Comparison of ENCODE assay signal across 8 cellular contexts in the genomic region with DNA sequence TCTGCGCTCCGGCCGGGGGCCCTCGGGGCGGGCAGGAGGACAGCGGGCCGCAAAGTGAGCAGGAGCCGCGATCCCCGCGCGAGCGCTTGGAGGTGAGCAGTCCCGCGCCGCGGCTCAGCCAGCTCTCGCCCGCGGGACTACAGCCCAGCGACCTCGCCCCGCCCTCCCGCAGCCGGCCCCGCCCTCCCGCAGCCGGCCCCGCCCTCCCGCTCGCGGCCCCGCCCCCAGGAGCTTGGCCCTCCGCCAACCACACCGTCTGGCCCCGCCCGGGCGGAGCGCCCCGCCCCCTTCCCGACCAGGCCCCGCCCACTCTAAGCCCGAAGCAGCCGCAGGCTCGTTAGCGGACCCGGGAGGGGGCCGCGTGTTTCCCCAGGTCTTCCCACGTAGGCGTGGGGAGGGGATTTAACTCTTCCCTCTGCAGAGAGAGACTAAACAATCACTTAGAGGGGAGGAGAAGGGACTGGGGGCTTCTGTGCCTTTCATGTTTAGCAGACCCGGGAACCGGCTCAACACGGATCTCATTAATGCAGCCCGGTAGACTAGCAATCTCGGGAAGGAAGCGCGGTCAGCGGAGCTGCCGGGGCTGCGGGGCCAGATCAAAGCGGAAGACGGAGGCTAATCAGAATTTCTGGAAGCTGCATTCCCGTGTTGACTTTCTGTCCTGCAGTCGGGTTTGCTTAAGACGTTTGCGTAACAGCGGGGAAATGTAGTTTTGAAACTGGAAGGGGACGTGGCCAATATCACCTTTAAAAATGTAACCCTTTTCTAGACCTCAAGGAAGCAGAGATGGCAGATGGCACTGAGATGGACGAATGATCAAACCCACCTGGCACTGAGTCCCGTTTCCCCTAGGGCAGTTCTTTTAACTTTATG. TPM values are rescaled to one million over a fixed set of nuclear protein-coding genes. Genes with fewer than 3 reads are reported as not detected.
DNase-seq lines count a peak whose midpoint lies in the region; ATAC-seq and TF ChIP-seq lines count a peak whose summit lies in the region.

A gene (minus strand): TSS at position 139 of the 873 bp plus-strand sequence. CDS start 480 bp downstream, outside the sequence.

- no peaks in the 10 kb centered on the region for H3K27me3 ChIP-seq in ascending aorta

- H3K36me3 ChIP-seq in ascending aorta, result no peaks in the 10 kb centered on the region

- intact Hi-C loops in ascending aorta (cut with DNase I), result loop anchor here (2.0 to 5.0 kb wide), 4 partner anchors 49 to 251 kb away; no protein-coding TSS in a partner anchor
- intact Hi-C loops in left ventricle myocardium superior (cut with micrococcal nuclease), result no loop called here
- intact Hi-C loops in posterior vena cava (cut with DNase I), result no loop called here

- H3K9me3 ChIP-seq in ascending aorta, result no peaks in the 10 kb centered on the region

- no peak for TF ChIP-seq CTCF in ascending aorta (IDR thresholded peaks at IDR 0.05)

- DNase-seq in COR-L47 (lab: John Stamatoyannopoulos, UW) (peak; percentile 43), Kasumi-1 (lab: John Stamatoyannopoulos, UW) (peak; percentile 58 to 68), SW 1271 (lab: John Stamatoyannopoulos, UW) (peak; percentile 33 to 50), ascending aorta (ENCODE audit: low spot score in 2 of 2) (peak in 1 of 2 donors; percentile 79), left ventricle myocardium superior (peak; percentile 87), posterior vena cava (ENCODE audit: low spot score) (peak; percentile 95)

- peak within 1 kb of the TSS; percentile 56 to 88 for H3K4me3 ChIP-seq in ascending aorta

- H3K27ac ChIP-seq in ascending aorta, result peak within 1 kb of the TSS; percentile 55 to 56

- ATAC-seq in GM21528 (IDR thresholded peaks at IDR 0.05; ENCODE audit: low FRiP score, unreplicated experiment) (peak; percentile 57), left ventricle myocardium superior (peak; percentile 92), GM18868 (IDR thresholded peaks at IDR 0.05; ENCODE audit: unreplicated experiment) (no peak)

- no peaks in the 10 kb centered on the region for H3K4me1 ChIP-seq in ascending aorta

RNA-seq across cellular contexts. Expression of the gene that starts here (rescaled TPM):
- total RNA-seq in ascending aorta, result 20.0 TPM
- 4.9 TPM for total RNA-seq in left ventricle myocardium superior
- total RNA-seq in posterior vena cava, result 10 to 100 TPM in 1 of 2 donors, 1 to 10 TPM in 1; 8.5 to 11.2 TPM
